1 cellular context compared by ENCODE assay signal in the genomic region with DNA sequence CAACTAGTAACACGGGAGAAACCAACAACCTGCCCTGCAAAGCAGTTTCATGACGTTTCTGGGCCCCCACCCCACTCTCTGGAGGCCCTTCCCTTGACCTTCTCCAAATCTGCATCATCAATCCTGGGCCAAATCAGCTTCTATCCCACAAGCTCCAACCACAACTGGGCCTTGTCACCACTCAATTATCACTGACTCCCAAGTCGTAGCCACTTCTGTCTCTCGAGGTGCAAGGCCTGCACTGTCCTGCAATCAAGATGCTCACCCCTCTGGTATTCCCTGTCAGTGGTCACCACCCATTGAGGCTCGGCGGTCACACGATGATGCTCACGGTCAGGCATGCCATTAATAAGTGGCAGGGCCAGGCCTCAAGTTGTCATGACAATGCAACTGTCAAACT.
TF ChIP-seq lines count a peak whose summit lies in the region.

No MANE protein-coding gene starts in this region.

TF ChIP-seq in H1, 55 proteins besides CTCF, POLR2A, EP300 and RAD21:
- TF ChIP-seq POLR2AphosphoS5 (IDR thresholded peaks at IDR 0.05; ENCODE audit: low read depth, low read length) (0 out of 2 replicates have a peak, but pooled peaks have one; percentile 16), BACH1 (IDR thresholded peaks at IDR 0.05; ENCODE audit: low read length) (no peak), JUN (IDR thresholded peaks at IDR 0.05; ENCODE audit: low read depth, low read length) (no peak)
- TF ChIP-seq, protein P1, sequence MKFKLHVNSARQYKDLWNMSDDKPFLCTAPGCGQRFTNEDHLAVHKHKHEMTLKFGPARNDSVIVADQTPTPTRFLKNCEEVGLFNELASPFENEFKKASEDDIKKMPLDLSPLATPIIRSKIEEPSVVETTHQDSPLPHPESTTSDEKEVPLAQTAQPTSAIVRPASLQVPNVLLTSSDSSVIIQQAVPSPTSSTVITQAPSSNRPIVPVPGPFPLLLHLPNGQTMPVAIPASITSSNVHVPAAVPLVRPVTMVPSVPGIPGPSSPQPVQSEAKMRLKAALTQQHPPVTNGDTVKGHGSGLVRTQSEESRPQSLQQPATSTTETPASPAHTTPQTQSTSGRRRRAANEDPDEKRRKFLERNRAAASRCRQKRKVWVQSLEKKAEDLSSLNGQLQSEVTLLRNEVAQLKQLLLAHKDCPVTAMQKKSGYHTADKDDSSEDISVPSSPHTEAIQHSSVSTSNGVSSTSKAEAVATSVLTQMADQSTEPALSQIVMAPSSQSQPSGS (IDR thresholded peaks at IDR 0.05; ENCODE audit: low read length): no peak
